In the genomic region with DNA sequence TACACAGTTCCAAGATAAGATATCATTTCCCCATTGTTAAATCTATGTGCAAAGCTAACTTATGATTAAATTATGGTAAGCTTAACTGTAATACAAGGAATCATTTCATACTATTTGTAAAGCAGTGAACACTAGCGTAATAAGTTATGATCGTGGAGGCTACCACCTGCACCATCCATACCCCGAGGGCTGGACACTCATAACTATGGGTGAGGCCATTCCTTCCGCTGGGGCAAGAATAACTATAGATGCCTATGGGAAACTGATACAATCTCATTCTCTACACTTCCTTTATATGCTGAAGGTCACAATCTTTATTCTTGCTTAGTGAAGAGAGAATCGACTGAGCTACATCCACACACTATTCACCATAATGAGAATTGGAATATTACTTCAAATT, we compare ENCODE assay signal across 28 cellular contexts.
"Had no signal": no experiment of that assay in that cellular context is flagged by ENCODE, and none has a peak within 500 bp of the region (broad histone marks: within the 10 kb centered on the region; RNA-seq: fewer than 3 reads in every experiment).

No MANE protein-coding gene starts in this region.

- H3K9me3 ChIP-seq: stomach, suprapubic skin, testis, thoracic aorta, thyroid gland, tibial artery, tibial nerve, transverse colon, upper lobe of left lung, upper lobe of right lung, uterus, vagina had no signal

- H3K36me3 ChIP-seq: stomach, suprapubic skin, thoracic aorta, thyroid gland, tibial artery, tibial nerve, transverse colon, upper lobe of left lung, upper lobe of right lung, uterus, vagina had no signal

- H3K4me1 ChIP-seq: suprapubic skin, testis, thyroid gland, tibial artery, upper lobe of left lung, upper lobe of right lung, uterus, vagina had no signal

- H3K27ac ChIP-seq: stomach, suprapubic skin, testis, thoracic aorta, thyroid gland, tibial artery, tibial nerve, transverse colon, upper lobe of left lung, upper lobe of right lung, uterus, vagina had no signal

- FAIRE-seq: urothelium cell line had no signal

- H3K4me1 Mint-ChIP-seq: stimulated activated effector memory CD8-positive, alpha-beta T cell treated with anti-CD3 and anti-CD28 coated beads, Interleukin-12 subunit alpha, Interleukin-12 subunit beta, amount 100 ng/mL, for 72 hours; stimulated activated memory B cell treated with anti-CD40 and anti-IgM and Interleukin-4, amounts not matched to agents 10 μg/mL and 1 μg/mL and 100 μg/mL, for 72 hours; stimulated activated naive CD8-positive, alpha-beta T cell treated with anti-CD3 and anti-CD28 coated beads, Interleukin-15, amount 100 ng/mL, for 72 hours had no signal

- H3K27ac Mint-ChIP-seq: stimulated activated effector memory CD8-positive, alpha-beta T cell treated with anti-CD3 and anti-CD28 coated beads, Interleukin-12 subunit alpha, Interleukin-12 subunit beta, amount 100 ng/mL, for 72 hours; stimulated activated memory B cell treated with anti-CD40 and anti-IgM and Interleukin-4, amounts not matched to agents 10 μg/mL and 1 μg/mL and 100 μg/mL, for 72 hours; stimulated activated naive B cell treated with anti-CD40 and anti-IgM and Interleukin-4, amounts not matched to agents 10 μg/mL and 1 μg/mL and 100 μg/mL, for 72 hours; stimulated activated naive CD8-positive, alpha-beta T cell treated with anti-CD3 and anti-CD28 coated beads, Interleukin-15, amount 100 ng/mL, for 72 hours; stimulated activated naive CD8-positive, alpha-beta T cell treated with anti-CD3 and anti-CD28 coated beads, Interleukin-15, Interleukin-2, amounts not matched to agents 100 ng/mL and 50 ng/mL, for 24 hours; type B pancreatic cell had no signal

- ATAC-seq: stimulated activated effector memory CD8-positive, alpha-beta T cell treated with anti-CD3 and anti-CD28 coated beads, Interleukin-12 subunit alpha, Interleukin-12 subunit beta, amount 100 ng/mL, for 72 hours; stimulated activated memory B cell treated with anti-CD40 and anti-IgM and Interleukin-4, amounts not matched to agents 10 μg/mL and 1 μg/mL and 100 μg/mL, for 72 hours; stimulated activated naive B cell treated with anti-CD40 and anti-IgM and Interleukin-4, amounts not matched to agents 10 μg/mL and 1 μg/mL and 100 μg/mL, for 72 hours; stimulated activated naive CD8-positive, alpha-beta T cell treated with anti-CD3 and anti-CD28 coated beads, Interleukin-15, amount 100 ng/mL, for 72 hours; stimulated activated naive CD8-positive, alpha-beta T cell treated with anti-CD3 and anti-CD28 coated beads, Interleukin-15, Interleukin-2, amounts not matched to agents 100 U/mL and 50 U/mL, for 24 hours; upper lobe of right lung had no signal

- H3K4me3 Mint-ChIP-seq: stimulated activated effector memory CD8-positive, alpha-beta T cell treated with anti-CD3 and anti-CD28 coated beads, Interleukin-12 subunit alpha, Interleukin-12 subunit beta, amount 100 ng/mL, for 72 hours; stimulated activated memory B cell treated with anti-CD40 and anti-IgM and Interleukin-4, amounts not matched to agents 10 μg/mL and 1 μg/mL and 100 μg/mL, for 72 hours; stimulated activated naive B cell treated with anti-CD40 and anti-IgM and Interleukin-4, amounts not matched to agents 10 μg/mL and 1 μg/mL and 100 μg/mL, for 72 hours; stimulated activated naive CD8-positive, alpha-beta T cell treated with anti-CD3 and anti-CD28 coated beads, Interleukin-15, amount 100 ng/mL, for 72 hours; stimulated activated naive CD8-positive, alpha-beta T cell treated with anti-CD3 and anti-CD28 coated beads, Interleukin-15, Interleukin-2, amounts not matched to agents 100 ng/mL and 50 ng/mL, for 24 hours; type B pancreatic cell had no signal

- DNase-seq: stimulated activated CD4-positive, alpha-beta T cell treated with anti-CD3 and anti-CD28 coated beads, Interleukin-2, amount 100 ng/mL, for 48 hours; stimulated activated CD4-positive, alpha-beta T cell treated with anti-CD3 and anti-CD28 coated beads, Interleukin-4, amount 100 ng/mL, for 1 hour; stimulated activated CD4-positive, alpha-beta T cell treated with anti-CD3 and anti-CD28 coated beads, Interleukin-4, amount 100 ng/mL, for 24 hours; stimulated activated CD4-positive, alpha-beta T cell treated with anti-CD3 and anti-CD28 coated beads, Interleukin-4, amount 100 ng/mL, for 4 hours; stimulated activated CD8-positive, alpha-beta memory T cell treated with anti-CD3 and anti-CD28 coated beads, Interleukin-4, amount 100 ng/mL, for 48 hours; stimulated activated naive B cell treated with anti-CD40 and anti-IgM and Interleukin-4, amounts not matched to agents 10 μg/mL and 1 μg/mL and 100 μg/mL, for 72 hours; stimulated activated naive CD4-positive, alpha-beta T cell; stimulated activated naive CD4-positive, alpha-beta T cell treated with Interleukin-2 at 50 U/mL for 16 hours; stimulated activated naive CD8-positive, alpha-beta T cell treated with anti-CD3 and anti-CD28 coated beads, Interleukin-15, amount 100 ng/mL, for 72 hours; stimulated activated naive CD8-positive, alpha-beta T cell treated with anti-CD3 and anti-CD28 coated beads, Interleukin-15, Interleukin-2, amounts not matched to agents 100 U/mL and 50 U/mL, for 24 hours; stomach; substantia nigra; testis; thyroid gland; tibial artery; transverse colon; upper lobe of left lung; upper lobe of right lung; uterus had no signal

- H3K36me3 Mint-ChIP-seq: stimulated activated effector memory CD8-positive, alpha-beta T cell treated with anti-CD3 and anti-CD28 coated beads, Interleukin-12 subunit alpha, Interleukin-12 subunit beta, amount 100 ng/mL, for 72 hours; stimulated activated memory B cell treated with anti-CD40 and anti-IgM and Interleukin-4, amounts not matched to agents 10 μg/mL and 1 μg/mL and 100 μg/mL, for 72 hours; stimulated activated naive B cell treated with anti-CD40 and anti-IgM and Interleukin-4, amounts not matched to agents 10 μg/mL and 1 μg/mL and 100 μg/mL, for 72 hours had no signal

- H3K4me3 ChIP-seq: stomach, suprapubic skin, testis, thoracic aorta, thyroid gland, tibial artery, tibial nerve, transverse colon, upper lobe of left lung, upper lobe of right lung, uterus, vagina had no signal

- H3K27me3 ChIP-seq: stomach, suprapubic skin, testis, thyroid gland, tibial artery, tibial nerve, transverse colon, upper lobe of left lung, upper lobe of right lung, uterus, vagina had no signal

- H3K27me3 Mint-ChIP-seq: stimulated activated memory B cell treated with anti-CD40 and anti-IgM and Interleukin-4, amounts not matched to agents 10 μg/mL and 1 μg/mL and 100 μg/mL, for 72 hours; stimulated activated naive CD8-positive, alpha-beta T cell treated with anti-CD3 and anti-CD28 coated beads, Interleukin-15, amount 100 ng/mL, for 72 hours; stimulated activated naive CD8-positive, alpha-beta T cell treated with anti-CD3 and anti-CD28 coated beads, Interleukin-15, Interleukin-2, amounts not matched to agents 100 ng/mL and 50 ng/mL, for 24 hours had no signal
